17 cellular contexts compared by ENCODE assay signal in the genomic region with DNA sequence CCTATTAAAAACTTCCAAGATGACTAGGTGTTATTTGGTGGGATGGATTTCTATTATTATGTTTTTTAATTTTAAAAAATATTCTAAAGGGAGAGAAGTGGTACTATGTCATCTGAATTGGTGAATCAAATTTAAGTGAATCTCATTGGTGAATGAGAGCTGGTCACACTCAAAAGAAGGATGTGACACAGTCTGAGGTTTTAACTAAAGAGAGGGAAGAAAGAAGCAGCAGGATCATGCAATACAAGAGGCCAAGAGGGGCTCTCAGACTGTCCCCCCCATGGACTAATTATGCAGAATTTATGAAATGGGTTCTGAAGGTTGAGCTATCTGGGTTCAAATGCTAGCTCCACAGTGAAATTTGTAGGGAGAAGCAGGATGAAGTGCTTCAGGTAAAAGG. TPM values are rescaled to one million over a fixed set of nuclear protein-coding genes. Genes with fewer than 3 reads are reported as not detected.
DNase-seq lines count a peak whose midpoint lies in the region; ATAC-seq, FAIRE-seq and TF ChIP-seq lines count a peak whose summit lies in the region.
"Had no signal": no experiment of that assay in that cellular context is flagged by ENCODE, and none has a peak within 500 bp of the region (broad histone marks: within the 10 kb centered on the region; RNA-seq: fewer than 3 reads in every experiment).

No MANE protein-coding gene starts in this region.

- no peak for TF ChIP-seq POLR2A in tibial nerve (IDR thresholded peaks at IDR 0.05)

- ATAC-seq in activated T-helper 17 cell treated with anti-CD3 and anti-CD28 coated beads, Interleukin-2, amount 50 U/mL, for 72 hours (replicated peaks), result no peak
- ATAC-seq: Right ventricle myocardium inferior; stimulated activated naive CD8-positive, alpha-beta T cell treated with anti-CD3 and anti-CD28 coated beads, Interleukin-15, amount 100 ng/mL, for 72 hours had no signal

- H3K27me3 Mint-ChIP-seq in astrocyte (ENCODE audit: low read depth, unreplicated experiment), result no peaks in the 10 kb centered on the region
- peaks cover 2% of the 10 kb centered on the region for H3K27me3 Mint-ChIP-seq in neural progenitor cell (ENCODE audit: insufficient read depth, low read depth)
- H3K27me3 Mint-ChIP-seq in activated T-helper 17 cell treated with anti-CD3 and anti-CD28 coated beads, Interleukin-2, amount 50 U/mL, for 72 hours, result no peaks in the 10 kb centered on the region
- H3K27me3 Mint-ChIP-seq: stimulated activated naive CD8-positive, alpha-beta T cell treated with anti-CD3 and anti-CD28 coated beads, Interleukin-15, amount 100 ng/mL, for 72 hours had no signal

- CTCF ChIA-PET in GM10248 (lab: Yijun Ruan, JAX), result interaction anchor here (2.6 to 5.3 kb wide), 2 partner anchors 12 to 17 kb away, joined by 15 to 35 read pairs; a partner anchor contains a TSS

- H3K9ac ChIP-seq in HUES48 (ENCODE audit: low read depth, low read length) (no peak overlapping the region), astrocyte (ENCODE audit: low read length) (no peak overlapping the region), neural progenitor cell (no peak overlapping the region)

- H3K27me3 ChIP-seq in HUES48 (ENCODE audit: control insufficient read depth, insufficient read depth, low read length) (no peaks in the 10 kb centered on the region), astrocyte (ENCODE audit: insufficient read depth, low read length) (no peaks in the 10 kb centered on the region), neural progenitor cell (no peaks in the 10 kb centered on the region), H7 (ENCODE audit: control insufficient read depth, insufficient read depth, low read length) (no peaks in the 10 kb centered on the region), tibial nerve (no peaks in the 10 kb centered on the region)
- H3K27me3 ChIP-seq: MG63 had no signal

- H3K4me3 ChIP-seq in HUES48 (ENCODE audit: low read depth, low read length) (no peak overlapping the region), astrocyte (ENCODE audit: insufficient read depth, low read depth, low read length) (no peak overlapping the region), neural progenitor cell (no peak overlapping the region), H7 (ENCODE audit: insufficient read depth, low read depth, low read length) (no peak overlapping the region), tibial nerve (no peak overlapping the region)
- H3K4me3 ChIP-seq: coronary artery, MG63, smooth muscle cell had no signal

- H3K9me3 Mint-ChIP-seq in astrocyte (ENCODE audit: unreplicated experiment) (no peaks in the 10 kb centered on the region), neural progenitor cell (no peaks in the 10 kb centered on the region)
- peaks cover 6% of the 10 kb centered on the region for H3K9me3 Mint-ChIP-seq in activated T-helper 17 cell treated with anti-CD3 and anti-CD28 coated beads, Interleukin-2, amount 50 U/mL, for 72 hours
- H3K9me3 Mint-ChIP-seq: T-helper 1 cell treated with Interleukin-12 subunit alpha and Interleukin-12 subunit beta and Interleukin-4 antibody, amounts not matched to agents 30 μg/mL and 1 μg/mL, for 36 hours had no signal

- peak overlapping the region; percentile 34 for H3K27ac Mint-ChIP-seq in astrocyte (ENCODE audit: unreplicated experiment)
- H3K27ac Mint-ChIP-seq in neural progenitor cell, result peak overlapping the region; percentile 77
- no peak overlapping the region for H3K27ac Mint-ChIP-seq in activated T-helper 17 cell treated with anti-CD3 and anti-CD28 coated beads, Interleukin-2, amount 50 U/mL, for 72 hours
- H3K27ac Mint-ChIP-seq: stimulated activated naive CD8-positive, alpha-beta T cell treated with anti-CD3 and anti-CD28 coated beads, Interleukin-15, amount 100 ng/mL, for 72 hours; T-helper 1 cell treated with Interleukin-12 subunit alpha and Interleukin-12 subunit beta and Interleukin-4 antibody, amounts not matched to agents 30 μg/mL and 1 μg/mL, for 36 hours had no signal

- H3F3A ChIP-seq in neural progenitor cell (ENCODE audit: low read depth), result no peaks in the 10 kb centered on the region

- H3K4me3 Mint-ChIP-seq in astrocyte (ENCODE audit: unreplicated experiment), result no peak overlapping the region
- H3K4me3 Mint-ChIP-seq in neural progenitor cell, result no peak overlapping the region
- no peak overlapping the region for H3K4me3 Mint-ChIP-seq in activated T-helper 17 cell treated with anti-CD3 and anti-CD28 coated beads, Interleukin-2, amount 50 U/mL, for 72 hours
- H3K4me3 Mint-ChIP-seq: stimulated activated naive CD8-positive, alpha-beta T cell treated with anti-CD3 and anti-CD28 coated beads, Interleukin-15, amount 100 ng/mL, for 72 hours; T-helper 1 cell treated with Interleukin-12 subunit alpha and Interleukin-12 subunit beta and Interleukin-4 antibody, amounts not matched to agents 30 μg/mL and 1 μg/mL, for 36 hours had no signal

- H3K36me3 ChIP-seq in HUES48 (ENCODE audit: control insufficient read depth, insufficient read depth, low read length) (no peaks in the 10 kb centered on the region), astrocyte (ENCODE audit: insufficient read depth, low read length) (no peaks in the 10 kb centered on the region), neural progenitor cell (no peaks in the 10 kb centered on the region), H7 (replicated peaks; ENCODE audit: control insufficient read depth, insufficient read depth, low read length) (no peaks in the 10 kb centered on the region), tibial nerve (no peaks in the 10 kb centered on the region)
- H3K36me3 ChIP-seq: MG63 had no signal

- H3K4me2 ChIP-seq in astrocyte (ENCODE audit: low read length), result no peak overlapping the region
- H3K4me2 ChIP-seq in neural progenitor cell, result no peak overlapping the region
- H3K4me2 ChIP-seq: smooth muscle cell had no signal

- no peak for TF ChIP-seq EP300 in tibial nerve (IDR thresholded peaks at IDR 0.05)

- POLR2A ChIA-PET in GM10248 (lab: Yijun Ruan, JAX), result interaction anchor here (1.8 kb wide), 1 partner anchor 19 kb away, joined by 5 read pairs; no protein-coding TSS in a partner anchor

- no peaks in the 10 kb centered on the region for H3K79me2 ChIP-seq in astrocyte (ENCODE audit: insufficient read depth, low read length)
- no peaks in the 10 kb centered on the region for H3K79me2 ChIP-seq in neural progenitor cell (ENCODE audit: low read depth)

- H3K9me3 ChIP-seq in HUES48 (ENCODE audit: control insufficient read depth, insufficient read depth, low read length) (no peaks in the 10 kb centered on the region), astrocyte (ENCODE audit: insufficient read depth, low read depth, low read length) (no peaks in the 10 kb centered on the region), neural progenitor cell (ENCODE audit: low read depth) (no peaks in the 10 kb centered on the region), tibial nerve (no peaks in the 10 kb centered on the region)

- FAIRE-seq in astrocyte (lab: Jason Lieb, UNC), result no peak

- H3K4me1 ChIP-seq in HUES48 (ENCODE audit: control insufficient read depth, insufficient read depth, low read length) (peaks cover 15% of the 10 kb centered on the region), astrocyte (ENCODE audit: insufficient read depth, low read length) (peaks cover 8% of the 10 kb centered on the region), neural progenitor cell (peaks cover 7% of the 10 kb centered on the region), tibial nerve (peaks cover 0 to 6% (median 2%) of the 10 kb centered on the region in 4 donors)

- H3K4me1 Mint-ChIP-seq in astrocyte (ENCODE audit: low read depth, unreplicated experiment), result peaks cover 17% of the 10 kb centered on the region
- H3K4me1 Mint-ChIP-seq in neural progenitor cell, result peaks cover 25% of the 10 kb centered on the region
- H3K4me1 Mint-ChIP-seq in activated T-helper 17 cell treated with anti-CD3 and anti-CD28 coated beads, Interleukin-2, amount 50 U/mL, for 72 hours, result peaks cover 3% of the 10 kb centered on the region

- no peaks in the 10 kb centered on the region for H3K36me3 Mint-ChIP-seq in astrocyte (ENCODE audit: low read depth, unreplicated experiment)
- H3K36me3 Mint-ChIP-seq in neural progenitor cell, result no peaks in the 10 kb centered on the region
- H3K36me3 Mint-ChIP-seq in activated T-helper 17 cell treated with anti-CD3 and anti-CD28 coated beads, Interleukin-2, amount 50 U/mL, for 72 hours (ENCODE audit: low read depth), result no peaks in the 10 kb centered on the region

- H4K20me1 ChIP-seq in astrocyte (ENCODE audit: insufficient read depth, low read length) (no peaks in the 10 kb centered on the region), neural progenitor cell (ENCODE audit: low read depth) (no peaks in the 10 kb centered on the region)

- TF ChIP-seq CTCF in GM10248 (IDR thresholded peaks at IDR 0.05; ENCODE audit: control extremely low read depth, extremely low read depth, low read depth, missing control alignments) (no peak), astrocyte (IDR thresholded peaks at IDR 0.05; ENCODE audit: insufficient read depth, low read depth, low read length) (no peak), neural progenitor cell (IDR thresholded peaks at IDR 0.05) (no peak), tibial nerve (IDR thresholded peaks at IDR 0.05) (no peak)

- H2AFZ ChIP-seq in astrocyte (ENCODE audit: low read depth, low read length) (no peak overlapping the region), neural progenitor cell (replicated peaks) (peak overlapping the region; percentile 66)

- DNase-seq in GM10248 (ENCODE audit: extremely low spot score) (peak; percentile 14), astrocyte (ENCODE audit: low read depth) (no peak), neural progenitor cell (ENCODE audit: low spot score) (no peak), H7 (no peak), SW 1271 (lab: John Stamatoyannopoulos, UW) (no peak), tibial nerve (ENCODE audit: low spot score in 2 of 2) (no peak)
- DNase-seq: activated naive CD4-positive, alpha-beta T cell; glutamatergic neuron; MG63; NCI-H2081; stimulated activated naive CD8-positive, alpha-beta T cell treated with anti-CD3 and anti-CD28 coated beads, Interleukin-15, amount 100 ng/mL, for 72 hours had no signal

- H3K27ac ChIP-seq in HUES48 (ENCODE audit: low read depth, low read length), result peak overlapping the region; percentile 16
- no peak overlapping the region for H3K27ac ChIP-seq in astrocyte (ENCODE audit: low read depth, low read length)
- H3K27ac ChIP-seq in neural progenitor cell, result no peak overlapping the region
- H3K27ac ChIP-seq in tibial nerve, result no peak overlapping the region

RNA-seq across cellular contexts. Expression of a gene that starts 16.2 kb away (rescaled TPM):
- total RNA-seq in astrocyte, result 0.19 and 2.0 TPM in 2 replicates
- total RNA-seq in neural progenitor cell (ENCODE audit: low replicate concordance), result 5.7 and 7.2 TPM in 2 replicates
- total RNA-seq in H7 (2014; rRNA removed; shearing (Covaris generic)), result 0.21 and 0.67 TPM in 2 replicates
- total RNA-seq in activated T-helper 17 cell treated with anti-CD3 and anti-CD28 coated beads, Interleukin-2, amount 50 U/mL, for 72 hours, result 1 to 10 TPM; 1.5 to 2.5 TPM
- 1 to 10 TPM in 3 of 4 donors, under 1 TPM in 1; 0.21 to 2.4 (median 1.2) TPM for total RNA-seq in tibial nerve
